ENCODE assay signal across 31 cellular contexts in genomic region chr11:123704341-123704740, GRCh38. TPM values are rescaled to one million over a fixed set of nuclear protein-coding genes. Genes with fewer than 3 reads are reported as not detected.
"Had no signal": no experiment of that assay in that cellular context is flagged by ENCODE, and none has a peak within 500 bp of the region (broad histone marks: within the 10 kb centered on the region; RNA-seq: fewer than 3 reads in every experiment).

No MANE protein-coding gene starts in this region.

- ATAC-seq: activated CD4-positive, CD25-positive, alpha-beta regulatory T cell treated with anti-CD3 and anti-CD28 coated beads, Interleukin-2, amount 50 U/mL, for 24 hours; activated CD8-positive, alpha-beta T cell treated with anti-CD3 and anti-CD28 coated beads for 36 hours; activated T-cell treated with anti-CD3 and anti-CD28 coated beads, Interleukin-2, amount 50 U/mL, for 72 hours had no signal

- H3K9me3 ChIP-seq: breast epithelium, Peyer's patch, SJSA1 had no signal

- H3K4me3 ChIP-seq: breast epithelium, Peyer's patch, SJSA1 had no signal

- H3K27ac ChIP-seq: breast epithelium, Peyer's patch, RWPE1, SJSA1, VCaP had no signal

- DNase-seq: activated CD4-positive, alpha-beta T cell treated with anti-CD3 and anti-CD28 coated beads for 4 hours; activated CD8-positive, alpha-beta memory T cell treated with anti-CD3 and anti-CD28 coated beads, Interleukin-2, amount 50 U/mL, for 4 hours; activated CD8-positive, alpha-beta T cell treated with anti-CD3 and anti-CD28 coated beads for 36 hours; activated naive CD4-positive, alpha-beta T cell treated with anti-CD3 and anti-CD28 coated beads, Interleukin-2, amount 50 U/mL, for 16 hours; activated naive CD8-positive, alpha-beta T cell treated with anti-CD3 and anti-CD28 coated beads, Interleukin-2, amount 10 ng/mL, durations not matched to agents 7 days and 5 days; activated T-cell treated with anti-CD3 and anti-CD28 coated beads, Interleukin-2, amount 50 U/mL, for 72 hours; aorta; central memory CD4-positive, alpha-beta T cell; Karpas-422; MM.1S; NCI-H1105; NCI-H1436; NCI-H1694 treated with DMSO at 0.1 percent for 48 hours; NCI-H2081; NCI-H2171; NCI-H2227 treated with DMSO at 0.1 percent for 48 hours; NCI-H526; NCI-H774; NK-92 treated with Interleukin-12 subunit alpha and Interleukin-12 subunit beta, amount 100 ng/mL, for 24 hours; Peyer's patch; SHP77; T-helper 1 cell had no signal

- H3K4me1 ChIP-seq: breast epithelium, Peyer's patch, SJSA1 had no signal

- H3K27me3 ChIP-seq: Peyer's patch, SJSA1 had no signal

- H3K36me3 ChIP-seq: breast epithelium, Peyer's patch, SJSA1 had no signal

RNA-seq across cellular contexts. Expression of gene SCN3B, which starts 49.9 kb away (rescaled TPM):
- total RNA-seq: activated CD8-positive, alpha-beta T cell treated with anti-CD3 and anti-CD28 coated beads for 36 hours; activated naive CD8-positive, alpha-beta T cell treated with anti-CD3 and anti-CD28 coated beads, Interleukin-2, amount 10 ng/mL, durations not matched to agents 7 days and 5 days; activated T-helper 2 cell treated with anti-CD3 and anti-CD28 coated beads, Interferon-gamma antibody, Interleukin-2, Interleukin-4, amounts not matched to agents 10 μg/mL and 5 μg/mL and 100 μg/mL, durations not matched to agents 14 hours and 24 hours and 36 hours; T-helper 2 cell treated with Interferon-gamma antibody and Interleukin-4, amounts not matched to agents 100 ng/mL and 5 ng/mL, for 36 hours had no signal

RNA-seq across cellular contexts. Expression of gene OR6X1, which starts 50.0 kb away (rescaled TPM):
- total RNA-seq: activated CD8-positive, alpha-beta T cell treated with anti-CD3 and anti-CD28 coated beads for 36 hours; activated naive CD8-positive, alpha-beta T cell treated with anti-CD3 and anti-CD28 coated beads, Interleukin-2, amount 10 ng/mL, durations not matched to agents 7 days and 5 days; activated T-cell treated with anti-CD3 and anti-CD28 coated beads, Interleukin-2, amount 50 U/mL, for 72 hours; activated T-helper 2 cell treated with anti-CD3 and anti-CD28 coated beads, Interferon-gamma antibody, Interleukin-2, Interleukin-4, amounts not matched to agents 10 μg/mL and 5 μg/mL and 100 μg/mL, durations not matched to agents 14 hours and 24 hours and 36 hours; aorta; breast epithelium; chondrocyte; NCI-H460; Peyer's patch; SJSA1; T-helper 2 cell treated with Interferon-gamma antibody and Interleukin-4, amounts not matched to agents 100 ng/mL and 5 ng/mL, for 36 hours had no signal
